9 cellular contexts compared by ENCODE assay signal in the genomic region with DNA sequence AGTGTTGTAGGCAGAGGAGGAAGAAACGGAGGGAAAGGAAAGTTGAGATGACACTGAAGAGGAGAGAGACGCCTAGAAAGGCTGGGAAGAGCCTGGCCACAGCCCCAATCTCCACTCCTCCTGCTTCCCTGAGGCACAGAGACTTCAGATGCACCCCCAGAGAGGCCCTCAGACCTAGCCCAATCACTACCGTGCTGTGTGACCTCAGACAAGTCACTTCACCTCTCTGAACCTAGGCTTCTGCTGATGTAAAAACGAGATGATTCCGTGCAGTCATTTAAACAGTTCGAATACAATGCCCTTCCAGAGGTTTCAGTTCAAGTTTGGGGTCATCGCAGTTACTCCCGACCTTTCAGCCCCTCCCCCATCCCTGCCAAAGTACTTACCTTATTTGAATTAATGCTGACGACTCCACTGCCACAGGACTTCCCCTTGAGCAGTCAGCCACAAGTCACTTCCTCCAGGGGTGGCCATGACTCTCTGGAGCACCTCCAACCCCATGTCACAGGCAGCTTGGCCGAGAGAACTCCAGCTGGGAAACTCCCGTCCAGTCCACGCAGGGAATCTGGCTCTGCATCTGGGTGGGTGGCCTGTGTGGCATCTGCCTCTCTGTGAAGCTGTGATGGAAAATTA.
DNase-seq lines count a peak whose midpoint lies in the region; ATAC-seq and FAIRE-seq lines count a peak whose summit lies in the region.
"Had no signal": no experiment of that assay in that cellular context is flagged by ENCODE, and none has a peak within 500 bp of the region (broad histone marks: within the 10 kb centered on the region; RNA-seq: fewer than 3 reads in every experiment).

No MANE protein-coding gene starts in this region.

- H4K20me1 ChIP-seq in Karpas-422 (ENCODE audit: insufficient read depth, low read depth, low read length): no peaks in the 10 kb centered on the region

- peak; percentile 47 for FAIRE-seq in GM18507 (lab: Jason Lieb, UNC)

- no peak overlapping the region for H3K4me3 ChIP-seq in Karpas-422 (ENCODE audit: low read length)
- H3K4me3 ChIP-seq: ascending aorta had no signal

- H3K4me1 ChIP-seq in Karpas-422 (ENCODE audit: low read length): peaks cover 73% of the 10 kb centered on the region

- H3K36me3 ChIP-seq in Karpas-422 (ENCODE audit: insufficient read depth, low read length): no peaks in the 10 kb centered on the region
- H3K36me3 ChIP-seq: ascending aorta had no signal

- H3K27me3 ChIP-seq in Karpas-422 (ENCODE audit: low read length): no peaks in the 10 kb centered on the region; the same call in 1 of the 2 replicates
- H3K27me3 ChIP-seq: ascending aorta had no signal

- no peaks in the 10 kb centered on the region for H3K79me2 ChIP-seq in Karpas-422 (ENCODE audit: low read length)

- DNase-seq in GM18507 (ENCODE audit: extremely low spot score, insufficient read length, low read depth) (no peak), Karpas-422 (peak; percentile 52), pons (ENCODE audit: low spot score) (peak; percentile 56), NCI-H2171 (lab: John Stamatoyannopoulos, UW) (no peak), cerebellum (ENCODE audit: low spot score) (no peak), G401 (ENCODE audit: low spot score) (no peak)
- peak; percentile 17 for DNase-seq in activated T-helper 9 cell treated with anti-CD3 and anti-CD28 coated beads, Interleukin-2, amount 50 U/mL, for 16 hours (ENCODE audit: low read depth)

- no peaks in the 10 kb centered on the region for H3K9me3 ChIP-seq in Karpas-422 (ENCODE audit: low read length)
- H3K9me3 ChIP-seq: ascending aorta had no signal

- in situ Hi-C loops in G401 (cut with HindIII; ENCODE audit: low sequenced_read_pairs): no loop called here

- H2AFZ ChIP-seq in Karpas-422 (ENCODE audit: low read length): no peak overlapping the region

- peak overlapping the region; percentile 25 for H3K4me2 ChIP-seq in Karpas-422 (ENCODE audit: low read depth, low read length, poor library complexity, severe bottlenecking)

- H3K9ac ChIP-seq in Karpas-422 (ENCODE audit: low read length): 0 out of 2 replicates have a peak overlapping the region, but pooled peaks have one; percentile 11

- H3K27ac ChIP-seq in Karpas-422 (ENCODE audit: low read length): no peak overlapping the region
- H3K27ac ChIP-seq: ascending aorta had no signal

- no peaks in the 10 kb centered on the region for H3K9me2 ChIP-seq in Karpas-422 (replicated peaks; ENCODE audit: insufficient read depth, low read length)

- no peak for ATAC-seq in GM19328 (IDR thresholded peaks at IDR 0.05; ENCODE audit: unreplicated experiment)

Comparison
In these comparisons a context has a peak if more than half of its experiments do, and no peak if none do; other contexts are left out.
1. DNase-seq: peak in Karpas-422 (single experiment), activated T-helper 9 cell treated with anti-CD3 and anti-CD28 coated beads, Interleukin-2, amount 50 U/mL, for 16 hours (single experiment) and pons (single experiment); none in GM18507 (single experiment), NCI-H2171 (single experiment), cerebellum (single experiment) and G401 (single experiment).